In the genomic region with DNA sequence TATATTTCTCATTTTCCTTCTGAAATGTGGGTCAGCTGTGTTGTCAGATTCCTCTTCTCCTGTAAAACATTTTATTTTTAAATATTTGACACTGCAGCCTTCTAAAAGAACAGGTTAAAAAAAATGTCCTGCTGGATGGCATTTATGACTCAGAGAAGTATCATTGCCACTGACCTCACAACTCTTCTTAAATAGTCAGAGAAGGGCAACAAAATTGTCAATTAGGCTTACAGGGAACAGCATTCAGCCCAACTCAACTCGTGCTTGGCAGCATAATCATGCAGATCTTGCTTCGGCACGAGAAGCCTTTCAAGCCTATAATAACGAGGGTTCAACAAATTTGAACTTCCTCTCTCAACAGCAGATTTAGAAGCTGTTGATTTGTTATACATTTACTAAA, we compare ENCODE assay signal across 27 cellular contexts.
A peak's percentile ranks its signal among the peaks of the same experiment; 100 is the strongest.
DNase-seq lines count a peak whose midpoint lies in the region; ATAC-seq, FAIRE-seq and TF ChIP-seq lines count a peak whose summit lies in the region.
"Had no signal": no experiment of that assay in that cellular context is flagged by ENCODE, and none has a peak within 500 bp of the region (broad histone marks: within the 10 kb centered on the region; RNA-seq: fewer than 3 reads in every experiment).

No MANE protein-coding gene starts in this region.

- peak; percentile 5 for DNase-seq in GM23338 (ENCODE audit: low spot score)
- DNase-seq in RCC 7860 (ENCODE audit: low spot score) = peak; percentile 15
- DNase-seq in foreskin keratinocyte = peak in 1 of 2 donors; percentile 45
- DNase-seq in retinal pigment epithelial cell (ENCODE audit: low read depth) = peak; percentile 68
- no peak for DNase-seq in activated T-cell treated with anti-CD3 and anti-CD28 coated beads, Interleukin-2, amount 50 U/mL, for 24 hours
- DNase-seq: activated CD4-positive, CD25-positive, alpha-beta regulatory T cell; activated CD8-positive, alpha-beta T cell treated with anti-CD3 and anti-CD28 coated beads, Interleukin-2, amount 10 ng/mL, durations not matched to agents 7 days and 5 days; activated naive CD4-positive, alpha-beta T cell treated with Interleukin-2 at 50 U/mL for 16 hours; activated T-cell treated with anti-CD3 and anti-CD28 coated beads, Interleukin-2, amount 50 U/mL, for 1 hour; amygdala; CD8-positive, alpha-beta memory T cell; cerebellar nuclear complex; erythroblast; left cardiac atrium; MG63; NCI-H1436 treated with DMSO at 0.1 percent for 48 hours; NCI-H774; nephron progenitor cell; spleen had no signal

- no peak overlapping the region for H3K4me3 Mint-ChIP-seq in GM23338
- no peak overlapping the region for H3K4me3 Mint-ChIP-seq in activated T-cell treated with anti-CD3 and anti-CD28 coated beads, Interleukin-2, amount 50 U/mL, for 24 hours
- H3K4me3 Mint-ChIP-seq: activated CD8-positive, alpha-beta T cell treated with anti-CD3 and anti-CD28 coated beads, Interleukin-2, amount 10 ng/mL, durations not matched to agents 7 days and 5 days; CD8-positive, alpha-beta memory T cell; IgD-negative memory B cell; mesothelial cell of epicardium; nephron progenitor cell; type B pancreatic cell had no signal

- no peaks in the 10 kb centered on the region for H4K20me1 ChIP-seq in GM23338 (replicated peaks; ENCODE audit: insufficient read depth)

- H3K4me1 ChIP-seq in GM23338 (ENCODE audit: insufficient read depth) (no peaks in the 10 kb centered on the region), foreskin keratinocyte (peaks cover 9% of the 10 kb centered on the region)
- H3K4me1 ChIP-seq: gastroesophageal sphincter, prostate gland, spleen had no signal

- H3K27ac ChIP-seq in GM23338 (ENCODE audit: low read depth) (no peak overlapping the region), foreskin keratinocyte (no peak overlapping the region)
- H3K27ac ChIP-seq: gastroesophageal sphincter, prostate gland, SK-N-MC, spleen had no signal

- no peaks in the 10 kb centered on the region for H3K27me3 ChIP-seq in GM23338 (ENCODE audit: insufficient read depth)
- no peaks in the 10 kb centered on the region for H3K27me3 ChIP-seq in foreskin keratinocyte
- H3K27me3 ChIP-seq: gastroesophageal sphincter, MG63, spleen had no signal

- H3K4me3 ChIP-seq in GM23338 = no peak overlapping the region
- H3K4me3 ChIP-seq in retinal pigment epithelial cell (ENCODE audit: low read length) = no peak overlapping the region
- H3K4me3 ChIP-seq: gastroesophageal sphincter, MG63, prostate gland, SK-N-MC, spleen had no signal

- H3K9me2 ChIP-seq in GM23338 (ENCODE audit: insufficient read depth) = 0 out of 2 replicates have a peak, but pooled peaks cover 2% of the 10 kb centered on the region

- H3K27ac Mint-ChIP-seq in GM23338 = no peak overlapping the region; the same call in 1 of the 2 replicates
- H3K27ac Mint-ChIP-seq in activated T-cell treated with anti-CD3 and anti-CD28 coated beads, Interleukin-2, amount 50 U/mL, for 24 hours = no peak overlapping the region
- H3K27ac Mint-ChIP-seq: activated CD8-positive, alpha-beta T cell treated with anti-CD3 and anti-CD28 coated beads, Interleukin-2, amount 10 ng/mL, durations not matched to agents 7 days and 5 days; CD8-positive, alpha-beta memory T cell; IgD-negative memory B cell; mesothelial cell of epicardium; nephron progenitor cell; type B pancreatic cell had no signal

- H3K9me3 Mint-ChIP-seq in GM23338 = no peaks in the 10 kb centered on the region
- H3K9me3 Mint-ChIP-seq in activated T-cell treated with anti-CD3 and anti-CD28 coated beads, Interleukin-2, amount 50 U/mL, for 24 hours = peaks cover 3% of the 10 kb centered on the region
- H3K9me3 Mint-ChIP-seq: mesothelial cell of epicardium, nephron progenitor cell, type B pancreatic cell had no signal

- TF ChIP-seq CTCF in GM23338 (conservative IDR thresholded peaks at IDR 0.05; ENCODE audit: low read depth in 2 of 2) = no peak
- no peak for TF ChIP-seq CTCF in foreskin keratinocyte (conservative IDR thresholded peaks at IDR 0.05)
- no peak for TF ChIP-seq CTCF in retinal pigment epithelial cell (conservative IDR thresholded peaks at IDR 0.05; ENCODE audit: low read depth, low read length)

- FAIRE-seq in RCC 7860 (lab: Jason Lieb, UNC) = peak; percentile 57

- H3K4me1 Mint-ChIP-seq in GM23338 = no peaks in the 10 kb centered on the region
- H3K4me1 Mint-ChIP-seq in activated T-cell treated with anti-CD3 and anti-CD28 coated beads, Interleukin-2, amount 50 U/mL, for 24 hours (ENCODE audit: low read depth) = no peaks in the 10 kb centered on the region
- H3K4me1 Mint-ChIP-seq: CD8-positive, alpha-beta memory T cell; IgD-negative memory B cell; nephron progenitor cell had no signal

- no peaks in the 10 kb centered on the region for H3K36me3 Mint-ChIP-seq in GM23338 (ENCODE audit: low read depth)
- H3K36me3 Mint-ChIP-seq in activated T-cell treated with anti-CD3 and anti-CD28 coated beads, Interleukin-2, amount 50 U/mL, for 24 hours (ENCODE audit: low read depth) = no peaks in the 10 kb centered on the region
- H3K36me3 Mint-ChIP-seq: CD8-positive, alpha-beta memory T cell; mesothelial cell of epicardium; type B pancreatic cell had no signal

- no peaks in the 10 kb centered on the region for H3K36me3 ChIP-seq in GM23338 (ENCODE audit: insufficient read depth)
- H3K36me3 ChIP-seq: gastroesophageal sphincter, MG63, prostate gland, spleen had no signal

- H3K4me2 ChIP-seq in GM23338 = no peak overlapping the region

- peak overlapping the region; percentile 63; the same call in 1 of the 2 replicates for H2AFZ ChIP-seq in GM23338

- ATAC-seq in GM23338 (no peak), foreskin keratinocyte (peak; percentile 48), HG02678 (IDR thresholded peaks at IDR 0.05; ENCODE audit: unreplicated experiment) (no peak), GM19467 (IDR thresholded peaks at IDR 0.05; ENCODE audit: unreplicated experiment) (no peak)
- ATAC-seq: activated CD8-positive, alpha-beta T cell treated with anti-CD3 and anti-CD28 coated beads, Interleukin-2, amount 10 ng/mL, durations not matched to agents 7 days and 5 days; gastroesophageal sphincter; left cardiac atrium had no signal

- H3K79me2 ChIP-seq in GM23338 (replicated peaks; ENCODE audit: insufficient read depth) = no peaks in the 10 kb centered on the region

- no peaks in the 10 kb centered on the region for H3F3A ChIP-seq in GM23338 (replicated peaks; ENCODE audit: low read depth)

- no peaks in the 10 kb centered on the region for H3K27me3 Mint-ChIP-seq in GM23338 (ENCODE audit: insufficient read depth, low read depth, poor library complexity)
- no peaks in the 10 kb centered on the region for H3K27me3 Mint-ChIP-seq in activated T-cell treated with anti-CD3 and anti-CD28 coated beads, Interleukin-2, amount 50 U/mL, for 24 hours
- H3K27me3 Mint-ChIP-seq: CD8-positive, alpha-beta memory T cell; IgD-negative memory B cell; type B pancreatic cell had no signal

TF ChIP-seq in GM23338, 12 proteins besides CTCF, POLR2A, EP300 and RAD21 (continues in another document):
- TF ChIP-seq JUNB (IDR thresholded peaks at IDR 0.05; ENCODE audit: unreplicated experiment) = no peak
- TF ChIP-seq STAT1 (IDR thresholded peaks at IDR 0.05; ENCODE audit: unreplicated experiment) = no peak
- TF ChIP-seq, protein P1, sequence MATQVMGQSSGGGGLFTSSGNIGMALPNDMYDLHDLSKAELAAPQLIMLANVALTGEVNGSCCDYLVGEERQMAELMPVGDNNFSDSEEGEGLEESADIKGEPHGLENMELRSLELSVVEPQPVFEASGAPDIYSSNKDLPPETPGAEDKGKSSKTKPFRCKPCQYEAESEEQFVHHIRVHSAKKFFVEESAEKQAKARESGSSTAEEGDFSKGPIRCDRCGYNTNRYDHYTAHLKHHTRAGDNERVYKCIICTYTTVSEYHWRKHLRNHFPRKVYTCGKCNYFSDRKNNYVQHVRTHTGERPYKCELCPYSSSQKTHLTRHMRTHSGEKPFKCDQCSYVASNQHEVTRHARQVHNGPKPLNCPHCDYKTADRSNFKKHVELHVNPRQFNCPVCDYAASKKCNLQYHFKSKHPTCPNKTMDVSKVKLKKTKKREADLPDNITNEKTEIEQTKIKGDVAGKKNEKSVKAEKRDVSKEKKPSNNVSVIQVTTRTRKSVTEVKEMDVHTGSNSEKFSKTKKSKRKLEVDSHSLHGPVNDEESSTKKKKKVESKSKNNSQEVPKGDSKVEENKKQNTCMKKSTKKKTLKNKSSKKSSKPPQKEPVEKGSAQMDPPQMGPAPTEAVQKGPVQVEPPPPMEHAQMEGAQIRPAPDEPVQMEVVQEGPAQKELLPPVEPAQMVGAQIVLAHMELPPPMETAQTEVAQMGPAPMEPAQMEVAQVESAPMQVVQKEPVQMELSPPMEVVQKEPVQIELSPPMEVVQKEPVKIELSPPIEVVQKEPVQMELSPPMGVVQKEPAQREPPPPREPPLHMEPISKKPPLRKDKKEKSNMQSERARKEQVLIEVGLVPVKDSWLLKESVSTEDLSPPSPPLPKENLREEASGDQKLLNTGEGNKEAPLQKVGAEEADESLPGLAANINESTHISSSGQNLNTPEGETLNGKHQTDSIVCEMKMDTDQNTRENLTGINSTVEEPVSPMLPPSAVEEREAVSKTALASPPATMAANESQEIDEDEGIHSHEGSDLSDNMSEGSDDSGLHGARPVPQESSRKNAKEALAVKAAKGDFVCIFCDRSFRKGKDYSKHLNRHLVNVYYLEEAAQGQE (IDR thresholded peaks at IDR 0.05; ENCODE audit: unreplicated experiment) = no peak
- TF ChIP-seq EZH2 (IDR thresholded peaks at IDR 0.05; ENCODE audit: low read depth, unreplicated experiment) = no peak
